8 cellular contexts compared by ENCODE assay signal in the genomic region with DNA sequence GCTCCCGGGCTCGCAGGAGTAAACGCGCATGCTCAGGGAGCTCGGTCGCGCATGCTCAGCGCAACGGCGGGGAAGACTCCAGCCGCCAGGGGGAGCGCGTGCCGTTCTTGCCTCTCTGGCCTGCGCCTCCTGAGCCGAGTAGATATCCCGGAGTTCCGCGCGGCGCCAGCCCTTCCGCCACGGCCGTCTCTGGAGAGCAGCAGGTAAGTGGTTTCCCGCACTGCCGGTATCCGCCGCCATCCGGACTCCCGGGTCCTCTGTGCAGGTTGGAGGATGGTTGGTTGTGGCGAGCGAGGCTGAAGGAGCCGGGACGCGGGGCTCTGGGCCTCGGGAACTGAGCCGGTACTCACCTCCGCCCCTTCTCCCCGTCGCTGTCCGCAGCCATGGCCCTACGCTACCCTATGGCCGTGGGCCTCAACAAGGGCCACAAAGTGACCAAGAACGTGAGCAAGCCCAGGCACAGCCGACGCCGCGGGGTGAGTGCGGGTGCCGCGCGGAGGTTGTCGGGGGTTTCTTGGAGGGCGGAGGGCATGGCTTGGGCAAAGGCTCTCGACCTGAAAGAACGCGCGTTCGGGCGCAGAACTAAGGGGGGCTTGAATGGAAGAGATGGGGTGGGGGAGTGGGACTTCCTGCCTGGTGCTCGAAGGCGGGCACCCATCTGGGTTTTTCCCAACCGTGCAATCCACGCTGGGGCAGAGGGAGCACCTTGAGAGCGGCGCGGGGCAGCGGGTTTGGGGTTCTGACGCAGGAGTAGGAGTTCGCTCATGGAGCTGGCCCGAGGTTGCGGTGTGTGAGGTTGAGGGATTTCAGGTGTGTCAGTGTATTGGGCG. TPM values are rescaled to one million over a fixed set of nuclear protein-coding genes. Genes with fewer than 3 reads are reported as not detected.
DNase-seq lines count a peak whose midpoint lies in the region; ATAC-seq and TF ChIP-seq lines count a peak whose summit lies in the region.

RPL36 (plus strand) TSS at position 171 of the 830 bp plus-strand sequence; CDS start at position 384, 213 bp downstream.

- H3K36me3 ChIP-seq in adrenal gland (replicated peaks in 1 of 2), result peaks cover 0 to 38% of the 10 kb centered on the region in 2 donors
- peaks cover 0 to 40% (median 37%) of the 10 kb centered on the region in 9 donors for H3K36me3 ChIP-seq in heart left ventricle

- DNase-seq in GM04504 (ENCODE audit: low read depth) (peak; percentile 89), NCI-H1436 treated with DMSO at 0.1 percent for 48 hours (lab: John Stamatoyannopoulos, UW) (peak; percentile 74), T-cell (peak; percentile 93 to 100 (median 97)), adrenal gland (peak; percentile 96 to 99 (median 99)), heart left ventricle (peak; percentile 97 to 99 (median 98)), pons (ENCODE audit: low spot score) (peak; percentile 93), type B pancreatic cell (ENCODE audit: extremely low spot score, unreplicated experiment) (peak; percentile 100)

- ATAC-seq in HG02623 (IDR thresholded peaks at IDR 0.05; ENCODE audit: unreplicated experiment) (peak; percentile 55), T-cell (replicated peaks in 1 of 4) (peak; percentile 65 to 72 (median 66)), heart left ventricle (peak; percentile 71 to 84 (median 78))

- peaks cover 12 to 31% of the 10 kb centered on the region in 2 donors for H3K4me1 ChIP-seq in adrenal gland (replicated peaks in 1 of 2)
- H3K4me1 ChIP-seq in heart left ventricle, result peaks cover 4 to 57% (median 28%) of the 10 kb centered on the region in 12 donors

- H3K27ac Mint-ChIP-seq in T-cell (peak within 1 kb of the TSS; percentile 93 to 94), type B pancreatic cell (peak within 1 kb of the TSS; percentile 95)

- TF ChIP-seq CTCF in adrenal gland (IDR thresholded peaks at IDR 0.05) (peak; percentile 91 to 99 (median 98)), heart left ventricle (IDR thresholded peaks at IDR 0.05) (peak; percentile 94 to 100 (median 98)), type B pancreatic cell (conservative IDR thresholded peaks at IDR 0.05) (peak; percentile 96)

- H3K27me3 ChIP-seq in adrenal gland, result no peaks in the 10 kb centered on the region
- no peaks in the 10 kb centered on the region for H3K27me3 ChIP-seq in heart left ventricle

- H3K27me3 Mint-ChIP-seq in T-cell (no peaks in the 10 kb centered on the region), type B pancreatic cell (no peaks in the 10 kb centered on the region)

- POLR2A ChIA-PET in T-cell (lab: Charles Lee), result interaction anchor here in 1 of 2 donors (0.7 to 1.3 kb wide), 2 partner anchors 28 to 30 kb away, joined by 3 to 9 read pairs; partner anchors contain the start of genes CATSPERD and LONP1

- H3K4me3 Mint-ChIP-seq in T-cell, result peak within 1 kb of the TSS; percentile 92 to 98 (median 94)
- peak within 1 kb of the TSS; percentile 97 for H3K4me3 Mint-ChIP-seq in type B pancreatic cell

- H3K4me3 ChIP-seq in adrenal gland (peak within 1 kb of the TSS; percentile 67 to 97 (median 82)), heart left ventricle (peak within 1 kb of the TSS; percentile 48 to 91 (median 77))

- peak within 1 kb of the TSS; percentile 90 to 95 (median 93) for H3K27ac ChIP-seq in adrenal gland
- H3K27ac ChIP-seq in heart left ventricle, result peak within 1 kb of the TSS; percentile 67 to 95 (median 86)

- intact Hi-C loops in adrenal gland (cut with DNase I), result no loop called here
- intact Hi-C loops in heart left ventricle (cut with DNase I), result loop anchor here in 4 of 10 donors (1.0 to 5.0 kb wide), 4 partner anchors 30 to 212 kb away; partner anchors contain the start of genes CATSPERD (in 4 of the 4), LONP1 (in 4 of the 4), NDUFA11 (in 1 of the 4) and SAFB (in 1 of the 4)

- H3K36me3 Mint-ChIP-seq in T-cell (no peaks in the 10 kb centered on the region), type B pancreatic cell (peaks cover 6% of the 10 kb centered on the region)

- H3K4me1 Mint-ChIP-seq in T-cell, result peaks cover 26 to 39% (median 33%) of the 10 kb centered on the region in 3 donors
- H3K4me1 Mint-ChIP-seq in type B pancreatic cell (ENCODE audit: unreplicated experiment), result peaks cover 5% of the 10 kb centered on the region

- H3K9me3 ChIP-seq in adrenal gland (replicated peaks in 1 of 3) (no peaks in the 10 kb centered on the region), heart left ventricle (no peaks in the 10 kb centered on the region)

- peak; percentile 87 to 92 for TF ChIP-seq POLR2A in adrenal gland (IDR thresholded peaks at IDR 0.05)
- TF ChIP-seq POLR2A in heart left ventricle (IDR thresholded peaks at IDR 0.05), result peak in 1 of 2 donors; percentile 84

- WGBS in adrenal gland, 4 donors, result 0 to 1% (median 1%) methylated on average over 33 to 73 of the region's 73 CpGs
- 1 to 3% (median 1%) methylated on average over 34 to 73 of the region's 73 CpGs for whole genome bisulfite sequencing in heart left ventricle, 4 donors

- CTCF ChIA-PET in T-cell (lab: Charles Lee), result interaction anchor here in 1 of 2 donors (0.6 to 3.1 kb wide), 8 partner anchors 15 to 427 kb away, joined by 3 to 18 read pairs (median 3); partner anchors contain the start of genes CATSPERD, LONP1, SAFB and SAFB2

- H3K9me3 Mint-ChIP-seq in T-cell (no peaks in the 10 kb centered on the region), type B pancreatic cell (no peaks in the 10 kb centered on the region)

RNA-seq across cellular contexts. Expression of gene RPL36, which starts in this region (rescaled TPM):
- total RNA-seq in T-cell (1,000 to 10,000 TPM; 1,208 to 1,613 (median 1,528) TPM), adrenal gland (1,000 to 10,000 TPM in 6 of 8 donors, 100 to 1,000 TPM in 2; 692 to 1,781 (median 1,178) TPM), heart left ventricle (100 to 1,000 TPM; 255 to 475 (median 365) TPM), type B pancreatic cell (ENCODE audit: low replicate concordance) (1,016 and 1,024 TPM in 2 replicates)
- polyA plus RNA-seq in adrenal gland (1,000 to 10,000 TPM in 2 of 3 donors, 100 to 1,000 TPM in 1; 615 to 3,360 (median 2,171) TPM), heart left ventricle (100 to 1,000 TPM; 851 to 981 TPM)

Comparison
In these comparisons a context has a peak if more than half of its experiments do, and no peak if none do; other contexts are left out.
1. Peak in every context shown above with its lines: DNase-seq, ATAC-seq, H3K4me3 ChIP-seq and H3K27ac ChIP-seq.